Comparison of ENCODE assay signal across 25 cellular contexts in the genomic region with DNA sequence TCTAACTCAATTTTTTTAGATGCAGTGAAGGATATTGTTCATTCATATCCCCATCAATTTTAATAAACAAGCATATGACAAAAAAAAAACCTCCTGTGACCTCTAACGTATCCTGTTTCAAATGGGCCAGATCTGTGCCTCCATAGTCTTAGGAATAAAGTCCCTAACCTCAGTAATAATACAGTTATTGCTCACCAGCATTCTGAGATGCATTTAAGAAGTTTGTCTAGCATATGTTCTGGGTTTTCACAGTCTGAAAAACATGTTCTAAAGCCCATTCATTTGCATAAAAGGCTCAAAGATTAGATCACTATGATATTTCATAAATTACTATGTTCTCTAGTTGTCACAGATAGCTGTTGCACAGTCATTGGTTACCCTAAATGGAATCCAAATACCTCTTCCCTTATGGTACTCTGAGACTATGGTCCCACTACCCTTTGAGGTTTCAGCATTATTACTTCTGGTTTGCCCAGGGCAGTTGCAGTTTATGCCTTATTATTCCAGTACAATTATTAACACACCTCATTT.
"Had no signal": no experiment of that assay in that cellular context is flagged by ENCODE, and none has a peak within 500 bp of the region (broad histone marks: within the 10 kb centered on the region; RNA-seq: fewer than 3 reads in every experiment).

No MANE protein-coding gene starts in this region.

- H3K4me3 ChIP-seq: body of pancreas, cardiac muscle cell, esophagus squamous epithelium, gastroesophageal sphincter, upper lobe of left lung had no signal

- ATAC-seq: activated CD4-positive, CD25-positive, alpha-beta regulatory T cell treated with anti-CD3 and anti-CD28 coated beads, Interleukin-2, amount 50 U/mL, for 24 hours; activated CD8-positive, alpha-beta memory T cell treated with anti-CD3 and anti-CD28 coated beads, Interleukin-2, amount 10 ng/mL, durations not matched to agents 7 days and 5 days; activated naive CD8-positive, alpha-beta T cell treated with anti-CD3 and anti-CD28 coated beads, Interleukin-2, amount 50 U/mL, for 24 hours; body of pancreas; gastroesophageal sphincter; left ventricle myocardium superior; natural killer cell had no signal

- H3K9me3 Mint-ChIP-seq: activated CD4-positive, alpha-beta T cell treated with anti-CD3 and anti-CD28 coated beads, Interleukin-2, amount 10 ng/mL, durations not matched to agents 24 days and 14 days; activated T-helper 1 cell treated with anti-CD3 and anti-CD28 coated beads, Interleukin-12 subunit alpha, Interleukin-12 subunit beta, Interleukin-2, Interleukin-4 antibody, amounts not matched to agents 30 ng/mL and 10 ng/mL and 1 ng/mL, durations not matched to agents 14 hours and 24 hours and 36 hours; endodermal cell had no signal

- H3K36me3 Mint-ChIP-seq: activated CD8-positive, alpha-beta memory T cell treated with anti-CD3 and anti-CD28 coated beads, Interleukin-2, amount 10 ng/mL, durations not matched to agents 7 days and 5 days; natural killer cell had no signal

- H3K27me3 ChIP-seq: body of pancreas, cardiac muscle cell, esophagus squamous epithelium, gastroesophageal sphincter, upper lobe of left lung had no signal

- H3K36me3 ChIP-seq: cardiac muscle cell, esophagus squamous epithelium, gastroesophageal sphincter, upper lobe of left lung had no signal

- DNase-seq: activated CD4-positive, alpha-beta memory T cell treated with anti-CD3 and anti-CD28 coated beads, Interleukin-2, amount 10 ng/mL, durations not matched to agents 7 days and 5 days; activated CD4-positive, alpha-beta T cell treated with anti-CD3 and anti-CD28 coated beads, Interleukin-2, amount 10 ng/mL, durations not matched to agents 24 days and 14 days; activated CD8-positive, alpha-beta memory T cell treated with anti-CD3 and anti-CD28 coated beads, Interleukin-2, amount 10 ng/mL, durations not matched to agents 7 days and 5 days; activated gamma-delta T cell; activated naive CD4-positive, alpha-beta T cell treated with anti-CD3 and anti-CD28 coated beads, Interleukin-2, amount 50 U/mL, for 16 hours; activated naive CD8-positive, alpha-beta T cell treated with anti-CD3 and anti-CD28 coated beads, Interleukin-2, amount 50 U/mL, for 24 hours; anterior cingulate cortex; body of pancreas; cortex of kidney; endodermal cell; esophagus squamous epithelium; head of caudate nucleus; hypothalamus; left ventricle myocardium superior; midbrain; natural killer cell; retina; stimulated activated CD4-positive, alpha-beta T cell treated with anti-CD3 and anti-CD28 coated beads, Interleukin-2, amount 100 ng/mL, for 48 hours; stimulated activated naive CD4-positive, alpha-beta T cell treated with Interleukin-2 at 50 U/mL for 16 hours; upper lobe of left lung had no signal

- H3K4me1 ChIP-seq: body of pancreas, esophagus squamous epithelium, gastroesophageal sphincter, upper lobe of left lung had no signal

- H3K27me3 Mint-ChIP-seq: activated CD4-positive, alpha-beta memory T cell treated with anti-CD3 and anti-CD28 coated beads, Interleukin-2, amount 10 ng/mL, durations not matched to agents 7 days and 5 days; activated CD4-positive, alpha-beta T cell treated with anti-CD3 and anti-CD28 coated beads, Interleukin-2, amount 10 ng/mL, durations not matched to agents 24 days and 14 days; activated CD8-positive, alpha-beta memory T cell treated with anti-CD3 and anti-CD28 coated beads, Interleukin-2, amount 10 ng/mL, durations not matched to agents 7 days and 5 days; activated naive CD8-positive, alpha-beta T cell treated with anti-CD3 and anti-CD28 coated beads, Interleukin-2, amount 50 U/mL, for 24 hours; progenitor cell of endocrine pancreas had no signal

- H3K9me3 ChIP-seq: body of pancreas, esophagus squamous epithelium, gastroesophageal sphincter, upper lobe of left lung had no signal

- H3K4me1 Mint-ChIP-seq: activated CD4-positive, alpha-beta memory T cell treated with anti-CD3 and anti-CD28 coated beads, Interleukin-2, amount 10 ng/mL, durations not matched to agents 7 days and 5 days; activated CD4-positive, alpha-beta T cell treated with anti-CD3 and anti-CD28 coated beads, Interleukin-2, amount 10 ng/mL, durations not matched to agents 24 days and 14 days; activated CD8-positive, alpha-beta memory T cell treated with anti-CD3 and anti-CD28 coated beads, Interleukin-2, amount 10 ng/mL, durations not matched to agents 7 days and 5 days; activated naive CD8-positive, alpha-beta T cell treated with anti-CD3 and anti-CD28 coated beads, Interleukin-2, amount 50 U/mL, for 24 hours; endodermal cell; natural killer cell had no signal

- H3K27ac Mint-ChIP-seq: activated CD4-positive, alpha-beta memory T cell treated with anti-CD3 and anti-CD28 coated beads, Interleukin-2, amount 10 ng/mL, durations not matched to agents 7 days and 5 days; activated CD4-positive, alpha-beta T cell treated with anti-CD3 and anti-CD28 coated beads, Interleukin-2, amount 10 ng/mL, durations not matched to agents 24 days and 14 days; activated CD8-positive, alpha-beta memory T cell treated with anti-CD3 and anti-CD28 coated beads, Interleukin-2, amount 10 ng/mL, durations not matched to agents 7 days and 5 days; activated naive CD8-positive, alpha-beta T cell treated with anti-CD3 and anti-CD28 coated beads, Interleukin-2, amount 50 U/mL, for 24 hours; activated T-helper 1 cell treated with anti-CD3 and anti-CD28 coated beads, Interleukin-12 subunit alpha, Interleukin-12 subunit beta, Interleukin-2, Interleukin-4 antibody, amounts not matched to agents 30 ng/mL and 10 ng/mL and 1 ng/mL, durations not matched to agents 14 hours and 24 hours and 36 hours; endodermal cell; natural killer cell; progenitor cell of endocrine pancreas had no signal

- H3K4me3 Mint-ChIP-seq: activated CD4-positive, alpha-beta memory T cell treated with anti-CD3 and anti-CD28 coated beads, Interleukin-2, amount 10 ng/mL, durations not matched to agents 7 days and 5 days; activated CD4-positive, alpha-beta T cell treated with anti-CD3 and anti-CD28 coated beads, Interleukin-2, amount 10 ng/mL, durations not matched to agents 24 days and 14 days; activated CD8-positive, alpha-beta memory T cell treated with anti-CD3 and anti-CD28 coated beads, Interleukin-2, amount 10 ng/mL, durations not matched to agents 7 days and 5 days; activated naive CD8-positive, alpha-beta T cell treated with anti-CD3 and anti-CD28 coated beads, Interleukin-2, amount 50 U/mL, for 24 hours; activated T-helper 1 cell treated with anti-CD3 and anti-CD28 coated beads, Interleukin-12 subunit alpha, Interleukin-12 subunit beta, Interleukin-2, Interleukin-4 antibody, amounts not matched to agents 30 ng/mL and 10 ng/mL and 1 ng/mL, durations not matched to agents 14 hours and 24 hours and 36 hours; endodermal cell; natural killer cell had no signal
